2 cellular contexts compared by ENCODE assay signal in the genomic region with DNA sequence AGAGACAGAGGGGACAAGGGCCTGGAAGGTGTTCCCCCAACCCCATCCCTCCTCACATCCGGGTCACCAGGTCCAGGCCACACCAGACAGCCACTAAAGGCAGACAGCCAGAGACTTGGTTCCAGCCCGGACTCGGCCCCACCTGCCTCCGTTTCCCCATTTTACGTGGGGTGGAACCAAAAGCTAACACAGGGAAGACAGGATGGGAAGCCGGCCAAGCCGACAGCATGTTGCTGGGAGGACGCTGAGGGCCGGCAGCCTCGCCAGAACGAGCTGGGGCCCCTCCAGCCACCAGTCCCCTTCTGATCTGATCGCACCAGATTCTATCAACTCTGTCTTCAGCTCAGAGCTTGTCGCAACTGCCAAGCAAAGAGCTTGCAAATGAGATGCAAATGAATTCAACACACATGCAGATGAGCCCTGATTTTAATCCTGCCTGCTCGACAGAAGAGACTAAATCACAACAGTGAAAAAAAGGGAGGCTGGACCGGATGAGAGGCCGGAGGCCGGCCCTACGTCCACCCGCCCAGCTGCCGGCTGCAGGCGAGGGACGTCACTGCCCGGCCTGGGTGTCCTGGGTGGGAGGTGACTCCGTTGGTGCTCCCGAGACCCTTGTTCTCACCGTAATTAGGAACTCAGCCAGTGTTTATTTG.
TF ChIP-seq lines count a peak whose summit lies in the region.

No MANE protein-coding gene starts in this region.

TF ChIP-seq in IMR-90, 13 proteins besides CTCF, POLR2A, EP300 and RAD21:
- TF ChIP-seq MAZ (IDR thresholded peaks at IDR 0.05; ENCODE audit: borderline replicate concordance, low read depth, low read length), result no peak
- TF ChIP-seq, protein P1, sequence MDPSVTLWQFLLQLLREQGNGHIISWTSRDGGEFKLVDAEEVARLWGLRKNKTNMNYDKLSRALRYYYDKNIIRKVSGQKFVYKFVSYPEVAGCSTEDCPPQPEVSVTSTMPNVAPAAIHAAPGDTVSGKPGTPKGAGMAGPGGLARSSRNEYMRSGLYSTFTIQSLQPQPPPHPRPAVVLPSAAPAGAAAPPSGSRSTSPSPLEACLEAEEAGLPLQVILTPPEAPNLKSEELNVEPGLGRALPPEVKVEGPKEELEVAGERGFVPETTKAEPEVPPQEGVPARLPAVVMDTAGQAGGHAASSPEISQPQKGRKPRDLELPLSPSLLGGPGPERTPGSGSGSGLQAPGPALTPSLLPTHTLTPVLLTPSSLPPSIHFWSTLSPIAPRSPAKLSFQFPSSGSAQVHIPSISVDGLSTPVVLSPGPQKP (IDR thresholded peaks at IDR 0.05; ENCODE audit: borderline replicate concordance, low read depth, low read length), result no peak
- TF ChIP-seq, protein P2, sequence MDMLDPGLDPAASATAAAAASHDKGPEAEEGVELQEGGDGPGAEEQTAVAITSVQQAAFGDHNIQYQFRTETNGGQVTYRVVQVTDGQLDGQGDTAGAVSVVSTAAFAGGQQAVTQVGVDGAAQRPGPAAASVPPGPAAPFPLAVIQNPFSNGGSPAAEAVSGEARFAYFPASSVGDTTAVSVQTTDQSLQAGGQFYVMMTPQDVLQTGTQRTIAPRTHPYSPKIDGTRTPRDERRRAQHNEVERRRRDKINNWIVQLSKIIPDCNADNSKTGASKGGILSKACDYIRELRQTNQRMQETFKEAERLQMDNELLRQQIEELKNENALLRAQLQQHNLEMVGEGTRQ (IDR thresholded peaks at IDR 0.05; ENCODE audit: low read depth, low read length), result no peak
- no peak for TF ChIP-seq MXI1 (IDR thresholded peaks at IDR 0.05; ENCODE audit: borderline replicate concordance, low read depth, low read length)
- TF ChIP-seq BHLHE40 (IDR thresholded peaks at IDR 0.05; ENCODE audit: low read depth, low read length), result no peak
- no peak for TF ChIP-seq FOS (IDR thresholded peaks at IDR 0.05; ENCODE audit: low read depth, low read length)
- no peak for TF ChIP-seq RCOR1 (IDR thresholded peaks at IDR 0.05; ENCODE audit: insufficient replicate concordance, low read length)

TF ChIP-seq in neural cell, 6 proteins besides CTCF, POLR2A, EP300 and RAD21:
- TF ChIP-seq MXI1 (conservative IDR thresholded peaks at IDR 0.05; ENCODE audit: poor library complexity, severe bottlenecking) (no peak), SMC3 (conservative IDR thresholded peaks at IDR 0.05; ENCODE audit: poor library complexity) (no peak), POLR2AphosphoS5 (IDR thresholded peaks at IDR 0.05) (no peak), EZH2 (IDR thresholded peaks at IDR 0.05; ENCODE audit: borderline replicate concordance, insufficient read depth, low read length, poor library complexity, severe bottlenecking) (no peak), REST (IDR thresholded peaks at IDR 0.05; ENCODE audit: borderline replicate concordance) (no peak), TAF1 (IDR thresholded peaks at IDR 0.05; ENCODE audit: low read depth) (no peak)
